ENCODE assay signal across 9 cellular contexts in the genomic region with DNA sequence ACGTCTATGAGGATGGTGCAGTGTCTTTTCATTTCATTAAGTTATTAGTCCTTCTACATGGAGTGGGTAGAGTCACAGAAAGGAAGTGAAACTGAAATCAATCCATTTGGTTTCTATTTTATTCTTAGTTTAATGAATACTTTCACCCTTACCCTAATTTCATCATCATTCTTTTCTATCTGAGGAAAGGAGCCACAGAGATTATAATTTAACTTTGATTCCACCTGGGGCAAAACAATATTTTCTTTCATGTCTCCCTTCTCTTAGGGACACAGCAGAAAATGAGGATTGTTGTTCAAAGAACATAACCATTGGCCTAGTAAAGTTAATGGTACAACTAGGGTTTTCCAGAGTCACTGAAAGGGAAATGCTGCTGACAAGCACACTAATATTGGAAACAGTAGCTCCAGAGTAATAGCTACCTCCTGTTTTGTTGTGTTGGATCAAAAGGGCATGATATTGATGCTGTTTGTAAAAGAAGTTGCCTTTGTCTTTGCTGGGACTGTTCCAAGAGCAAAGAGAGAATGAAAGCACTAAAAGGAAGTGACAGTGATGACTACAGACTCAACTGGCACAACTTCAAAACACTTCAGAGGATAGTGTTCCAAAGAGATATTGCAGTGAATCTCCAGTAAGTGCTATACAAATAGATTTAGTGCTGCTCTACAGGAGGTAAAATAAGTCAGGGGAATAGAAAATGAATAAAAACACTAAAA.
DNase-seq lines count a peak whose midpoint lies in the region; ATAC-seq and TF ChIP-seq lines count a peak whose summit lies in the region.
"Had no signal": no experiment of that assay in that cellular context is flagged by ENCODE, and none has a peak within 500 bp of the region (broad histone marks: within the 10 kb centered on the region; RNA-seq: fewer than 3 reads in every experiment).

No MANE protein-coding gene starts in this region.

- no peak overlapping the region for H3K4me2 ChIP-seq in PC-3 (ENCODE audit: low read length)

- ATAC-seq in GM18519 (IDR thresholded peaks at IDR 0.05; ENCODE audit: low FRiP score, unreplicated experiment) (peak; percentile 81), GM21825 (IDR thresholded peaks at IDR 0.05; ENCODE audit: unreplicated experiment) (peak; percentile 79), HG03575 (IDR thresholded peaks at IDR 0.05; ENCODE audit: extremely low read depth, insufficient number of reproducible peaks, low FRiP score, unreplicated experiment) (peak; percentile 80), mucosa of descending colon (peak; percentile 50), PC-3 (no peak)

- no peak overlapping the region for H2AFZ ChIP-seq in PC-3 (ENCODE audit: low read length)

- no peaks in the 10 kb centered on the region for H3K9me2 ChIP-seq in PC-3 (replicated peaks; ENCODE audit: low read length)

- TF ChIP-seq CTCF in mucosa of descending colon (IDR thresholded peaks at IDR 0.05) (no peak), PC-3 (conservative IDR thresholded peaks at IDR 0.05; ENCODE audit: low read depth, low read length) (no peak)

- H3K36me3 ChIP-seq in mucosa of descending colon (ENCODE audit: low read depth) (no peaks in the 10 kb centered on the region), PC-3 (ENCODE audit: low read depth, low read length) (no peaks in the 10 kb centered on the region)

- POLR2A ChIA-PET in PC-3 (lab: Charles Lee; ENCODE audit: unreplicated experiment), result no interaction called here

- CTCF ChIA-PET in PC-3 (lab: Charles Lee), result no interaction called here

- no peak overlapping the region for H3K9ac ChIP-seq in PC-3 (ENCODE audit: low read length)

- no peaks in the 10 kb centered on the region for H3K27me3 ChIP-seq in PC-3 (ENCODE audit: low read length)

- no peak overlapping the region for H3K27ac ChIP-seq in PC-3 (ENCODE audit: low read length)

- H3K4me3 ChIP-seq in mucosa of descending colon (no peak overlapping the region), PC-3 (ENCODE audit: low read length) (no peak overlapping the region)

- no TSS peak for BruUV-seq in PC-3 (replicated peaks; lab: Mats Ljungman, UMichigan)

- no peaks in the 10 kb centered on the region for H3K4me1 ChIP-seq in mucosa of descending colon (ENCODE audit: low read depth)
- H3K4me1 ChIP-seq in PC-3 (ENCODE audit: insufficient read depth, low read length), result no peaks in the 10 kb centered on the region

- intact Hi-C loops in mucosa of descending colon (cut with DNase I, micrococcal nuclease) (no loop called here), PC-3 (cut with micrococcal nuclease) (no loop called here)

- DNase-seq in mucosa of descending colon, result no peak
- DNase-seq in HuH-7.5 (ENCODE audit: low spot score), result no peak
- DNase-seq in PC-3, result no peak
- no peak for DNase-seq in NCI-H1417 (lab: John Stamatoyannopoulos, UW)
- DNase-seq in stimulated activated naive CD4-positive, alpha-beta T cell treated with Interleukin-2 at 50 U/mL for 16 hours (lab: John Stamatoyannopoulos, UW), result no peak
- DNase-seq: effector memory CD4-positive, alpha-beta T cell had no signal

- no peaks in the 10 kb centered on the region for H4K20me1 ChIP-seq in PC-3 (ENCODE audit: low read length)

- H3K79me2 ChIP-seq in PC-3 (ENCODE audit: low read length), result no peaks in the 10 kb centered on the region

- no peaks in the 10 kb centered on the region for H3F3A ChIP-seq in PC-3 (ENCODE audit: low read length, unreplicated experiment)

- H3K9me3 ChIP-seq in mucosa of descending colon (no peaks in the 10 kb centered on the region), PC-3 (ENCODE audit: low read length) (no peaks in the 10 kb centered on the region)
